In the genomic region with DNA sequence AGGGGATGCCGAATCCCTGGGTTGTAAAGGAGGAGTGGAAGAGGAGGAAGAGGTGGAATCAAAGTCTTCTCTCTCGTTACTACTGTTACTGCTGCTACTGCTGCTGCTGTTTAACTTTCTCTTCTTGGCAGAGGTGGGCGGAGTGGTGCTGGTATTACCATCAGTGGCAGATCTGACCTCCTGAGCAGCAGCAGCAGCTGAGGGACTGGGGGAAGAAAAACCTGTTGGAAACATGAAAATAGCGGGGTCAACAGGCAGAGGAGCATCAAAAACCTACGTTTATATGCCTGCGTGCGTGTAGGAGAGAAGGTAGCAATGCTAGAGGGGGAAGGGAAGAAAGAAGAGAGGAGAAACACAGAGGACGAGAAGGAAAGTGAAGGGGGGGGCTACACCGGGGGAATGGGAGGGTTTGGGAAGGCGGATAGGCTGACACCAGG, we compare ENCODE assay signal across 8 cellular contexts. TPM values are rescaled to one million over a fixed set of nuclear protein-coding genes. Genes with fewer than 3 reads are reported as not detected.
DNase-seq lines count a peak whose midpoint lies in the region; ATAC-seq and TF ChIP-seq lines count a peak whose summit lies in the region.

No MANE protein-coding gene starts in this region.

- peaks cover 30% of the 10 kb centered on the region for H3K4me1 ChIP-seq in PC-3 (ENCODE audit: insufficient read depth, low read length)
- H3K4me1 ChIP-seq in heart right ventricle, result peaks cover 0 to 38% (median 13%) of the 10 kb centered on the region in 9 donors
- peaks cover 2% of the 10 kb centered on the region for H3K4me1 ChIP-seq in rectal smooth muscle tissue (ENCODE audit: control insufficient read depth, insufficient read depth, low read length)

- no peaks in the 10 kb centered on the region for H3K9me3 Mint-ChIP-seq in activated naive CD4-positive, alpha-beta T cell treated with anti-CD3 and anti-CD28 coated beads, Interleukin-2, amount 50 U/mL, for 24 hours

- H4K20me1 ChIP-seq in PC-3 (ENCODE audit: low read length), result 0 out of 2 replicates have a peak, but pooled peaks cover 3% of the 10 kb centered on the region

- no peaks in the 10 kb centered on the region for H3K9me2 ChIP-seq in PC-3 (replicated peaks; ENCODE audit: low read length)

- H3K9ac ChIP-seq in PC-3 (ENCODE audit: low read length) (peak overlapping the region; percentile 99), rectal smooth muscle tissue (ENCODE audit: low read length) (peak overlapping the region; percentile 40)

- H3K27ac ChIP-seq in PC-3 (ENCODE audit: low read length) (peak overlapping the region; percentile 97), heart right ventricle (peak overlapping the region; percentile 94 to 99 (median 98)), rectal smooth muscle tissue (ENCODE audit: low read depth, low read length) (peak overlapping the region; percentile 90)

- no peaks in the 10 kb centered on the region for H3F3A ChIP-seq in PC-3 (ENCODE audit: low read length, unreplicated experiment)

- H3K36me3 ChIP-seq in PC-3 (ENCODE audit: low read depth, low read length), result 0 out of 2 replicates have a peak, but pooled peaks cover 3% of the 10 kb centered on the region
- H3K36me3 ChIP-seq in heart right ventricle, result peaks cover 0 to 24% (median 0%) of the 10 kb centered on the region in 9 donors
- no peaks in the 10 kb centered on the region for H3K36me3 ChIP-seq in rectal smooth muscle tissue (ENCODE audit: control insufficient read depth, insufficient read depth, low read length)

- peak; percentile 42 for DNase-seq in PC-3
- no peak for DNase-seq in heart right ventricle
- no peak for DNase-seq in GM13977 (ENCODE audit: low spot score)
- no peak for DNase-seq in HuH-7.5 (ENCODE audit: low spot score)

- TF ChIP-seq CTCF in PC-3 (conservative IDR thresholded peaks at IDR 0.05; ENCODE audit: low read depth, low read length) (no peak), heart right ventricle (IDR thresholded peaks at IDR 0.05) (no peak), GM13977 (IDR thresholded peaks at IDR 0.05; ENCODE audit: extremely low read depth, insufficient read depth, missing control alignments) (no peak)

- no TSS peak for BruUV-seq in PC-3 (replicated peaks; lab: Mats Ljungman, UMichigan)

- H3K4me3 ChIP-seq in PC-3 (ENCODE audit: low read length) (peak overlapping the region; percentile 92), heart right ventricle (peak overlapping the region; percentile 41 to 75 (median 66)), rectal smooth muscle tissue (ENCODE audit: low read length) (peak overlapping the region; percentile 81)

- H3K9me3 ChIP-seq in PC-3 (ENCODE audit: low read length) (no peaks in the 10 kb centered on the region), heart right ventricle (no peaks in the 10 kb centered on the region)

- peak overlapping the region; percentile 95 for H2AFZ ChIP-seq in PC-3 (ENCODE audit: low read length)

- CTCF ChIA-PET in PC-3 (lab: Charles Lee), result no interaction called here

- POLR2A ChIA-PET in PC-3 (lab: Charles Lee; ENCODE audit: unreplicated experiment), result interaction anchor here (0.5 to 0.6 kb wide), 3 partner anchors 10 to 314 kb away, joined by 3 to 8 read pairs (median 5); a partner anchor contains a TSS

- ATAC-seq in GM18502 (IDR thresholded peaks at IDR 0.05; ENCODE audit: poor library complexity, unreplicated experiment) (peak; percentile 44), HG02759 (IDR thresholded peaks at IDR 0.05; ENCODE audit: unreplicated experiment) (peak; percentile 39), PC-3 (peak; percentile 41), heart right ventricle (peak in 7 of 8 donors; percentile 27 to 75 (median 46))

- H3K36me3 Mint-ChIP-seq in activated naive CD4-positive, alpha-beta T cell treated with anti-CD3 and anti-CD28 coated beads, Interleukin-2, amount 50 U/mL, for 24 hours, result peaks cover 3% of the 10 kb centered on the region

- H3K4me3 Mint-ChIP-seq in activated naive CD4-positive, alpha-beta T cell treated with anti-CD3 and anti-CD28 coated beads, Interleukin-2, amount 50 U/mL, for 24 hours, result peak overlapping the region; percentile 98

- 1% methylated on average over 6 to 10 of the region's 10 CpGs for WGBS in heart right ventricle, 2 donors

- intact Hi-C loops in PC-3 (cut with micrococcal nuclease) (loop anchor here (1.0 to 5.0 kb wide), 3 partner anchors 44 to 212 kb away; a partner anchor contains a TSS), heart right ventricle (cut with DNase I) (loop anchor here in 5 of 10 donors (1.0 to 5.0 kb wide), 4 partner anchors 42 to 112 kb away; a partner anchor contains a TSS)

- peaks cover 52% of the 10 kb centered on the region for H3K79me2 ChIP-seq in PC-3 (ENCODE audit: low read length)

- H3K27ac Mint-ChIP-seq in activated naive CD4-positive, alpha-beta T cell treated with anti-CD3 and anti-CD28 coated beads, Interleukin-2, amount 50 U/mL, for 24 hours, result peak overlapping the region; percentile 99

- H3K4me2 ChIP-seq in PC-3 (ENCODE audit: low read length), result peak overlapping the region; percentile 98

- H3K27me3 ChIP-seq in PC-3 (ENCODE audit: low read length) (no peaks in the 10 kb centered on the region), heart right ventricle (no peaks in the 10 kb centered on the region), rectal smooth muscle tissue (ENCODE audit: control insufficient read depth, insufficient read depth, low read length) (no peaks in the 10 kb centered on the region)

- H3K27me3 Mint-ChIP-seq in activated naive CD4-positive, alpha-beta T cell treated with anti-CD3 and anti-CD28 coated beads, Interleukin-2, amount 50 U/mL, for 24 hours, result no peaks in the 10 kb centered on the region

- peaks cover 31% of the 10 kb centered on the region for H3K4me1 Mint-ChIP-seq in activated naive CD4-positive, alpha-beta T cell treated with anti-CD3 and anti-CD28 coated beads, Interleukin-2, amount 50 U/mL, for 24 hours

- in situ Hi-C loops in GM13977 (cut with MboI; ENCODE audit: low pct_unique_long_range_greater_than_20kb, low sequenced_read_pairs, unreplicated experiment), result no loop called here

RNA-seq across cellular contexts. Expression of a gene that starts 0.3 kb away (rescaled TPM):
- total RNA-seq in PC-3 (2014; rRNA removed), result 38.1 and 47.6 TPM in 2 replicates
- total RNA-seq in heart right ventricle, result 10 to 100 TPM; 17.1 to 24.1 (median 19.9) TPM
- 10 to 100 TPM in 1 of 2 donors, 1 to 10 TPM in 1; 8.2 to 12.7 TPM for polyA plus RNA-seq in heart right ventricle

RNA-seq across cellular contexts. Expression of a gene that starts 43.5 kb away (rescaled TPM):
- total RNA-seq in PC-3 (2014; rRNA removed) (50.0 and 83.7 TPM in 2 replicates), heart right ventricle (10 to 100 TPM; 31.4 to 41.0 (median 35.6) TPM)
- polyA plus RNA-seq in heart right ventricle, result 10 to 100 TPM; 31.5 to 41.4 TPM
